Comparison of ENCODE assay signal across 8 cellular contexts in genomic region chr2:10174173-10174572, GRCh38.
"Had no signal": no experiment of that assay in that cellular context is flagged by ENCODE, and none has a peak within 500 bp of the region (broad histone marks: within the 10 kb centered on the region; RNA-seq: fewer than 3 reads in every experiment).

No MANE protein-coding gene starts in this region.

- H3K9ac ChIP-seq: GM23248 had no signal

- H3K4me3 Mint-ChIP-seq: HFFc6, IgD-negative memory B cell had no signal

- H3K36me3 Mint-ChIP-seq: IgD-negative memory B cell had no signal

- H3K36me3 ChIP-seq: HAP-1 had no signal

- H3K4me3 ChIP-seq: GM23248, HAP-1 had no signal

- DNase-seq: GM23248, GOT3, HFFc6 had no signal

- ATAC-seq: HCT116, HepG2 had no signal

- H3K4me1 ChIP-seq: HAP-1 had no signal

- H3K27ac Mint-ChIP-seq: HFFc6 had no signal

- H3K27ac ChIP-seq: GM23248, HL-60 had no signal

- H3K9me3 ChIP-seq: HAP-1 had no signal

- H2AFZ ChIP-seq: GM23248 had no signal

- H3K9me3 Mint-ChIP-seq: HFFc6, IgD-negative memory B cell had no signal
